Comparison of ENCODE assay signal across 8 cellular contexts in genomic region chr18:12934454-12935071, GRCh38. TPM values are rescaled to one million over a fixed set of nuclear protein-coding genes. Genes with fewer than 3 reads are reported as not detected.
DNase-seq lines count a peak whose midpoint lies in the region; ATAC-seq, FAIRE-seq and TF ChIP-seq lines count a peak whose summit lies in the region.

No MANE protein-coding gene starts in this region.

- TF ChIP-seq CTCF in activated B cell treated with CpG ODN at 0.5 μM for 24 hours (IDR thresholded peaks at IDR 0.05) (no peak), cardiac fibroblast (IDR thresholded peaks at IDR 0.05; ENCODE audit: low read depth, low read length) (peak; percentile 90), keratinocyte (optimal IDR thresholded peaks at IDR 0.05 in 1 of 3, IDR thresholded peaks at IDR 0.05 in 1 of 3, conservative IDR thresholded peaks at IDR 0.05 in 1 of 3; ENCODE audit: extremely low read depth in 1 of 3, insufficient read depth in 2 of 3, low read length in 3 of 3) (peak; percentile 83 to 99 (median 99))

- no peaks in the 10 kb centered on the region for H3K9me3 Mint-ChIP-seq in activated B cell treated with CpG ODN at 0.5 μM for 24 hours

- peak; percentile 89 for ATAC-seq in activated B cell treated with CpG ODN at 0.5 μM for 24 hours (ENCODE audit: low read depth)
- no peak for ATAC-seq in HG03025 (IDR thresholded peaks at IDR 0.05; ENCODE audit: low FRiP score, unreplicated experiment)

- no peak overlapping the region for H3K4me3 Mint-ChIP-seq in activated B cell treated with CpG ODN at 0.5 μM for 24 hours

- DNase-seq in GM19238 (ENCODE audit: insufficient read length, low spot score) (peak; percentile 48), NCI-H345 (lab: John Stamatoyannopoulos, UW) (peak; percentile 79), activated B cell treated with CpG ODN at 0.5 μM for 24 hours (peak; percentile 62), cardiac fibroblast (ENCODE audit: low read depth in 2 of 2) (peak; percentile 90 to 93), keratinocyte (ENCODE audit: low read depth, low spot score) (peak; percentile 33)
- peak; percentile 45 to 66 for DNase-seq in stimulated activated CD4-positive, alpha-beta T cell treated with anti-CD3 and anti-CD28 coated beads, Interleukin-15, amount 100 ng/mL, for 48 hours (ENCODE audit: low read depth in 2 of 2)

- peaks cover 3% of the 10 kb centered on the region for H3K27me3 Mint-ChIP-seq in activated B cell treated with CpG ODN at 0.5 μM for 24 hours

- H3K9me1 ChIP-seq in keratinocyte (ENCODE audit: control insufficient read depth, extremely low read depth, insufficient read depth, low read length) = no peaks in the 10 kb centered on the region

- no peaks in the 10 kb centered on the region for H3K27me3 ChIP-seq in ACC112 (ENCODE audit: insufficient read depth, low read length)
- no peaks in the 10 kb centered on the region for H3K27me3 ChIP-seq in keratinocyte (ENCODE audit: control insufficient read depth, extremely low read depth, insufficient read depth, low read length)

- H3K4me1 ChIP-seq in ACC112 (ENCODE audit: control insufficient read depth, insufficient read depth, low read length, unreplicated experiment) (no peaks in the 10 kb centered on the region), keratinocyte (ENCODE audit: control insufficient read depth, extremely low read depth, insufficient read depth, low read length) (peaks cover 2% of the 10 kb centered on the region)

- H2AFZ ChIP-seq in ACC112 (ENCODE audit: low read length, unreplicated experiment) = peak overlapping the region; percentile 41
- H2AFZ ChIP-seq in keratinocyte (ENCODE audit: control insufficient read depth, low read length) = peak overlapping the region; percentile 32

- H3K79me2 ChIP-seq in ACC112 (ENCODE audit: control insufficient read depth, insufficient read depth, low read length, unreplicated experiment) (no peaks in the 10 kb centered on the region), keratinocyte (ENCODE audit: control insufficient read depth, insufficient read depth, low read length) (no peaks in the 10 kb centered on the region)

- H3K9me3 ChIP-seq in keratinocyte (ENCODE audit: control insufficient read depth, low read depth, low read length) = no peaks in the 10 kb centered on the region

- CTCF ChIA-PET in activated B cell treated with CpG ODN at 0.5 μM for 24 hours (lab: Charles Lee) = interaction anchor here (0.6 to 3.7 kb wide), 35 partner anchors 8 to 695 kb away, joined by 3 to 112 read pairs (median 4); partner anchors contain the start of genes CEP76, PRELID3A, PSMG2 and PTPN2

- intact Hi-C loops in activated B cell treated with CpG ODN at 0.5 μM for 24 hours (cut with micrococcal nuclease) = loop anchor here (1.0 kb wide), 4 partner anchors 40 to 543 kb away; no protein-coding TSS in a partner anchor

- H3K4me1 Mint-ChIP-seq in activated B cell treated with CpG ODN at 0.5 μM for 24 hours = no peaks in the 10 kb centered on the region

- H3K9ac ChIP-seq in keratinocyte (ENCODE audit: control insufficient read depth, extremely low read depth, insufficient read depth, low read length) = no peak overlapping the region

- POLR2A ChIA-PET in activated B cell treated with CpG ODN at 0.5 μM for 24 hours (lab: Charles Lee) = interaction anchor here (1.2 kb wide), 1 partner anchor 207 kb away, joined by 4 read pairs; no protein-coding TSS in a partner anchor

- no peaks in the 10 kb centered on the region for H3K36me3 Mint-ChIP-seq in activated B cell treated with CpG ODN at 0.5 μM for 24 hours (ENCODE audit: low read depth)

- dilution Hi-C loops in keratinocyte (cut with MboI; ENCODE audit: extremely low pct_ligation_motif_present, low sequenced_read_pairs) = no loop called here

- H3K4me2 ChIP-seq in keratinocyte (ENCODE audit: control insufficient read depth, extremely low read depth, insufficient read depth, low read depth, low read length) = peak overlapping the region; percentile 24

- FAIRE-seq in keratinocyte (lab: Jason Lieb, UNC) = peak; percentile 95

- H3K4me3 ChIP-seq in ACC112 (ENCODE audit: low read depth, low read length) = 0 out of 2 replicates have a peak overlapping the region, but pooled peaks have one; percentile 10
- H3K4me3 ChIP-seq in cardiac fibroblast (replicated peaks in 1 of 2; ENCODE audit: low read depth in 2 of 2, low read length in 2 of 2) = no peak overlapping the region
- no peak overlapping the region for H3K4me3 ChIP-seq in keratinocyte (ENCODE audit: control insufficient read depth in 2 of 3, extremely low read depth in 1 of 3, insufficient read depth in 2 of 3, low read depth in 1 of 3, low read length in 3 of 3)

- H4K20me1 ChIP-seq in keratinocyte (ENCODE audit: control insufficient read depth, extremely low read depth, insufficient read depth, low read length) = no peaks in the 10 kb centered on the region

- H3K36me3 ChIP-seq in ACC112 (ENCODE audit: insufficient read depth, low read length) = no peaks in the 10 kb centered on the region
- no peaks in the 10 kb centered on the region for H3K36me3 ChIP-seq in keratinocyte (ENCODE audit: control insufficient read depth in 2 of 2, extremely low read depth in 1 of 2, insufficient read depth in 2 of 2, low read length in 2 of 2)

- H3K27ac Mint-ChIP-seq in activated B cell treated with CpG ODN at 0.5 μM for 24 hours = no peak overlapping the region

- H3K27ac ChIP-seq in ACC112 (ENCODE audit: low read depth, low read length) (no peak overlapping the region), keratinocyte (ENCODE audit: control insufficient read depth, insufficient read depth, low read length) (no peak overlapping the region)

RNA-seq across cellular contexts. Expression of gene SEH1L, which starts 13.2 kb away (rescaled TPM):
- 67.0 and 79.3 TPM in 2 replicates for total RNA-seq in activated B cell treated with CpG ODN at 0.5 μM for 24 hours
- 41.3 to 60.5 TPM (median 47.4 TPM) in 3 replicates for polyA plus RNA-seq in keratinocyte
- 25.3 TPM for polyA plus RNA-seq in keratinocyte (2011; ENCODE audit: low read depth)
- polyA plus RNA-seq in keratinocyte (2011; cell fraction: cytosol; rRNA removed) = 39.7 and 81.9 TPM in 2 replicates
- polyA plus RNA-seq in keratinocyte (2011; cell fraction: nucleus; rRNA removed) = 34.6 and 35.6 TPM in 2 replicates
- 21.8 and 32.3 TPM in 2 replicates for polyA plus RNA-seq in keratinocyte (2012; ENCODE audit: low replicate concordance)
- 49.6 to 109 TPM (median 94.3 TPM) in 3 replicates for polyA minus RNA-seq in keratinocyte
- 50.6 TPM for polyA minus RNA-seq in keratinocyte (2011; cell fraction: cytosol; rRNA and poly(A)+ RNA removed)
- 13.0 and 28.7 TPM in 2 replicates for polyA minus RNA-seq in keratinocyte (2011; cell fraction: nucleus; rRNA and poly(A)+ RNA removed)

RNA-seq across cellular contexts. Expression of gene PTPN2, which starts 50.5 kb away (rescaled TPM):
- total RNA-seq in activated B cell treated with CpG ODN at 0.5 μM for 24 hours = 66.4 and 76.5 TPM in 2 replicates
- polyA plus RNA-seq in keratinocyte = 23.7 to 39.9 TPM (median 26.0 TPM) in 3 replicates
- polyA plus RNA-seq in keratinocyte (2011; ENCODE audit: low read depth) = 168 TPM
- 22.0 and 30.9 TPM in 2 replicates for polyA plus RNA-seq in keratinocyte (2011; cell fraction: cytosol; rRNA removed)
- polyA plus RNA-seq in keratinocyte (2011; cell fraction: nucleus; rRNA removed) = 39.2 and 46.8 TPM in 2 replicates
- 27.7 and 33.5 TPM in 2 replicates for polyA plus RNA-seq in keratinocyte (2012; ENCODE audit: low replicate concordance)
- 5.5 to 39.6 TPM (median 10.1 TPM) in 3 replicates for polyA minus RNA-seq in keratinocyte
- polyA minus RNA-seq in keratinocyte (2011; cell fraction: cytosol; rRNA and poly(A)+ RNA removed) = 10.9 TPM
- 8.7 and 21.6 TPM in 2 replicates for polyA minus RNA-seq in keratinocyte (2011; cell fraction: nucleus; rRNA and poly(A)+ RNA removed)

RNA-seq across cellular contexts. Expression of gene CEP192, which starts 56.6 kb away (rescaled TPM):
- total RNA-seq in activated B cell treated with CpG ODN at 0.5 μM for 24 hours = 33.6 and 34.2 TPM in 2 replicates
- polyA plus RNA-seq in keratinocyte = 10.4 to 16.6 TPM (median 11.1 TPM) in 3 replicates
- polyA plus RNA-seq in keratinocyte (2011; ENCODE audit: low read depth) = 4.9 TPM
- polyA plus RNA-seq in keratinocyte (2011; cell fraction: cytosol; rRNA removed) = 4.6 and 8.8 TPM in 2 replicates
- 23.4 and 27.6 TPM in 2 replicates for polyA plus RNA-seq in keratinocyte (2011; cell fraction: nucleus; rRNA removed)
- 5.1 and 5.9 TPM in 2 replicates for polyA plus RNA-seq in keratinocyte (2012; ENCODE audit: low replicate concordance)
- 13.2 to 31.2 TPM (median 19.1 TPM) in 3 replicates for polyA minus RNA-seq in keratinocyte
- 10.2 TPM for polyA minus RNA-seq in keratinocyte (2011; cell fraction: cytosol; rRNA and poly(A)+ RNA removed)
- polyA minus RNA-seq in keratinocyte (2011; cell fraction: nucleus; rRNA and poly(A)+ RNA removed) = 19.1 and 35.0 TPM in 2 replicates

Comparison
In these comparisons a context has a peak if more than half of its experiments do, and no peak if none do; other contexts are left out.
1. DNase-seq: peak in every context shown above with its lines; median percentile 92 in cardiac fibroblast; 79 in NCI-H345; 62 in activated B cell treated with CpG ODN at 0.5 μM for 24 hours; 56 in stimulated activated CD4-positive, alpha-beta T cell treated with anti-CD3 and anti-CD28 coated beads, Interleukin-15, amount 100 ng/mL, for 48 hours; 48 in GM19238; 33 in keratinocyte.